Comparison of ENCODE assay signal across 12 cellular contexts in genomic region chr11:76752321-76753175, GRCh38. TPM values are rescaled to one million over a fixed set of nuclear protein-coding genes. Genes with fewer than 3 reads are reported as not detected.
A peak's percentile ranks its signal among the peaks of the same experiment; 100 is the strongest.
DNase-seq lines count a peak whose midpoint lies in the region; ATAC-seq and TF ChIP-seq lines count a peak whose summit lies in the region.
"Had no signal": no experiment of that assay in that cellular context is flagged by ENCODE, and none has a peak within 500 bp of the region (broad histone marks: within the 10 kb centered on the region; RNA-seq: fewer than 3 reads in every experiment).

No MANE protein-coding gene starts in this region.

- H3K27ac ChIP-seq in uterus: peak overlapping the region; percentile 79 to 88
- no peak overlapping the region for H3K27ac ChIP-seq in CD4-positive, alpha-beta memory T cell (ENCODE audit: low read depth, low read length)
- H3K27ac ChIP-seq: 22Rv1 had no signal

- H3K4me3 ChIP-seq in fibroblast of mammary gland (ENCODE audit: control insufficient read depth, low read depth, low read length): no peak overlapping the region
- H3K4me3 ChIP-seq in mucosa of descending colon: no peak overlapping the region
- no peak overlapping the region for H3K4me3 ChIP-seq in uterus
- no peak overlapping the region for H3K4me3 ChIP-seq in CD4-positive, alpha-beta memory T cell (ENCODE audit: low read length in 2 of 2)

- CTCF ChIA-PET in CD4-positive, alpha-beta memory T cell (lab: Charles Lee; ENCODE audit: partially characterized antibody): no interaction called here

- DNase-seq in activated naive CD4-positive, alpha-beta T cell treated with anti-CD3 and anti-CD28 coated beads, Interleukin-2, amount 50 U/mL, for 16 hours: no peak
- DNase-seq in fibroblast of mammary gland (ENCODE audit: low read depth) (peak; percentile 96), mucosa of descending colon (peak; percentile 87 to 92 (median 90)), uterus (peak; percentile 91 to 94)
- no peak for DNase-seq in CD4-positive, alpha-beta memory T cell
- DNase-seq: MV-4-11; RPMI8226; stimulated activated naive CD8-positive, alpha-beta T cell treated with anti-CD3 and anti-CD28 coated beads, Interleukin-15, amount 100 ng/mL, for 72 hours had no signal

- peak overlapping the region; percentile 75 for H3K27ac Mint-ChIP-seq in activated naive CD4-positive, alpha-beta T cell treated with anti-CD3 and anti-CD28 coated beads, Interleukin-2, amount 50 U/mL, for 24 hours
- peak overlapping the region in 1 of 7 donors; percentile 16 for H3K27ac Mint-ChIP-seq in CD4-positive, alpha-beta memory T cell

- no peaks in the 10 kb centered on the region for H3K27me3 Mint-ChIP-seq in activated naive CD4-positive, alpha-beta T cell treated with anti-CD3 and anti-CD28 coated beads, Interleukin-2, amount 50 U/mL, for 24 hours
- H3K27me3 Mint-ChIP-seq in CD4-positive, alpha-beta memory T cell: peaks cover 4% of the 10 kb centered on the region in 2 donors

- H3K4me1 ChIP-seq in mucosa of descending colon (ENCODE audit: low read depth) (peaks cover 16% of the 10 kb centered on the region), uterus (no peaks in the 10 kb centered on the region)
- H3K4me1 ChIP-seq in CD4-positive, alpha-beta memory T cell (ENCODE audit: insufficient read depth, low read length): no peaks in the 10 kb centered on the region

- no peaks in the 10 kb centered on the region for H3K9me3 Mint-ChIP-seq in activated naive CD4-positive, alpha-beta T cell treated with anti-CD3 and anti-CD28 coated beads, Interleukin-2, amount 50 U/mL, for 24 hours
- H3K9me3 Mint-ChIP-seq in CD4-positive, alpha-beta memory T cell: no peaks in the 10 kb centered on the region
- H3K9me3 Mint-ChIP-seq: stimulated activated naive CD8-positive, alpha-beta T cell treated with anti-CD3 and anti-CD28 coated beads, Interleukin-15, amount 100 ng/mL, for 72 hours had no signal

- H3K4me1 Mint-ChIP-seq in activated naive CD4-positive, alpha-beta T cell treated with anti-CD3 and anti-CD28 coated beads, Interleukin-2, amount 50 U/mL, for 24 hours: no peaks in the 10 kb centered on the region
- H3K4me1 Mint-ChIP-seq in CD4-positive, alpha-beta memory T cell: no peaks in the 10 kb centered on the region
- H3K4me1 Mint-ChIP-seq: stimulated activated naive CD8-positive, alpha-beta T cell treated with anti-CD3 and anti-CD28 coated beads, Interleukin-15, amount 100 ng/mL, for 72 hours had no signal

- no peak overlapping the region for H3K4me3 Mint-ChIP-seq in activated naive CD4-positive, alpha-beta T cell treated with anti-CD3 and anti-CD28 coated beads, Interleukin-2, amount 50 U/mL, for 24 hours
- no peak overlapping the region for H3K4me3 Mint-ChIP-seq in CD4-positive, alpha-beta memory T cell
- H3K4me3 Mint-ChIP-seq: stimulated activated naive CD8-positive, alpha-beta T cell treated with anti-CD3 and anti-CD28 coated beads, Interleukin-15, amount 100 ng/mL, for 72 hours had no signal

- H3K36me3 ChIP-seq in mucosa of descending colon (ENCODE audit: low read depth): no peaks in the 10 kb centered on the region
- no peaks in the 10 kb centered on the region for H3K36me3 ChIP-seq in uterus
- no peaks in the 10 kb centered on the region for H3K36me3 ChIP-seq in CD4-positive, alpha-beta memory T cell (ENCODE audit: insufficient read depth, low read length)

- intact Hi-C loops in mucosa of descending colon (cut with DNase I, micrococcal nuclease) (no loop called here), uterus (cut with DNase I; ENCODE audit: low total_unique reads) (no loop called here)
- intact Hi-C loops in CD4-positive, alpha-beta memory T cell (cut with micrococcal nuclease): no loop called here

- H3K9me3 ChIP-seq in mucosa of descending colon (no peaks in the 10 kb centered on the region), uterus (no peaks in the 10 kb centered on the region)
- no peaks in the 10 kb centered on the region for H3K9me3 ChIP-seq in CD4-positive, alpha-beta memory T cell (ENCODE audit: control insufficient read depth in 1 of 2, low read length in 2 of 2)

- TF ChIP-seq POLR2A in uterus (IDR thresholded peaks at IDR 0.05): peak in 1 of 2 donors; percentile 30

- H3K36me3 Mint-ChIP-seq in activated naive CD4-positive, alpha-beta T cell treated with anti-CD3 and anti-CD28 coated beads, Interleukin-2, amount 50 U/mL, for 24 hours: no peaks in the 10 kb centered on the region
- no peaks in the 10 kb centered on the region for H3K36me3 Mint-ChIP-seq in CD4-positive, alpha-beta memory T cell

- ATAC-seq in mucosa of descending colon (peak; percentile 95), HG02870 (IDR thresholded peaks at IDR 0.05; ENCODE audit: unreplicated experiment) (no peak), HG02852 (IDR thresholded peaks at IDR 0.05; ENCODE audit: unreplicated experiment) (no peak)
- ATAC-seq: stimulated activated naive CD8-positive, alpha-beta T cell treated with anti-CD3 and anti-CD28 coated beads, Interleukin-15, amount 100 ng/mL, for 72 hours had no signal

- no peak for TF ChIP-seq CTCF in fibroblast of mammary gland (conservative IDR thresholded peaks at IDR 0.05; ENCODE audit: control insufficient read depth, insufficient read depth, low read depth, low read length)
- TF ChIP-seq CTCF in mucosa of descending colon (IDR thresholded peaks at IDR 0.05): no peak
- peak in 1 of 4 experiments; percentile 7 for TF ChIP-seq CTCF in uterus (IDR thresholded peaks at IDR 0.05)

- H3K27me3 ChIP-seq in uterus: no peaks in the 10 kb centered on the region
- H3K27me3 ChIP-seq in CD4-positive, alpha-beta memory T cell (ENCODE audit: insufficient read depth, low read length): no peaks in the 10 kb centered on the region

- POLR2A ChIA-PET in CD4-positive, alpha-beta memory T cell (lab: Charles Lee; ENCODE audit: partially characterized antibody): no interaction called here

RNA-seq across cellular contexts. Expression of gene TSKU, which starts 30.6 kb away (rescaled TPM):
- total RNA-seq in mucosa of descending colon (10 to 100 TPM; 21.5 to 42.9 (median 41.8) TPM), uterus (100 to 1,000 TPM in 1 of 4 donors, 10 to 100 TPM in 3; 19.4 to 108 (median 27.4) TPM)
- total RNA-seq in CD4-positive, alpha-beta memory T cell: not detected
- polyA plus RNA-seq in CD4-positive, alpha-beta memory T cell: under 1 TPM in 1 of 2 donors, not detected in 1; 0.13 TPM

Comparison
In these comparisons a context has a peak if more than half of its experiments do, and no peak if none do; other contexts are left out.
1. DNase-seq: peak in fibroblast of mammary gland (single experiment), mucosa of descending colon (3 of 3) and uterus (2 of 2); none in activated naive CD4-positive, alpha-beta T cell treated with anti-CD3 and anti-CD28 coated beads, Interleukin-2, amount 50 U/mL, for 16 hours (single experiment) and CD4-positive, alpha-beta memory T cell (0 of 5).
2. RNA of gene TSKU, which starts 30.6 kb away (total RNA-seq): 21.5 to 42.9 TPM in mucosa of descending colon and 19.4 to 108 TPM in uterus; not detected in CD4-positive, alpha-beta memory T cell; every median in the first group is over 10 times any median in the second.